Comparison of ENCODE assay signal across 14 cellular contexts in genomic region chr11:109123811-109124787, GRCh38.
DNase-seq lines count a peak whose midpoint lies in the region; ATAC-seq and TF ChIP-seq lines count a peak whose summit lies in the region.
"Had no signal": no experiment of that assay in that cellular context is flagged by ENCODE, and none has a peak within 500 bp of the region (broad histone marks: within the 10 kb centered on the region; RNA-seq: fewer than 3 reads in every experiment).

No MANE protein-coding gene starts in this region.

- no peaks in the 10 kb centered on the region for H3K9me3 ChIP-seq in naive thymus-derived CD4-positive, alpha-beta T cell (ENCODE audit: control insufficient read depth in 2 of 3, low read length in 3 of 3)
- H3K9me3 ChIP-seq in breast epithelium, result no peaks in the 10 kb centered on the region

- no peak overlapping the region for H3K27ac Mint-ChIP-seq in naive thymus-derived CD4-positive, alpha-beta T cell
- H3K27ac Mint-ChIP-seq: stimulated activated naive B cell treated with anti-CD40 and anti-IgM and Interleukin-4, amounts not matched to agents 10 μg/mL and 1 μg/mL and 100 μg/mL, for 72 hours had no signal

- no peak for ATAC-seq in GM21390 (IDR thresholded peaks at IDR 0.05; ENCODE audit: unreplicated experiment)
- ATAC-seq in naive thymus-derived CD4-positive, alpha-beta T cell, result no peak
- ATAC-seq: GM12878; K562; stimulated activated naive B cell treated with anti-CD40 and anti-IgM and Interleukin-4, amounts not matched to agents 10 μg/mL and 1 μg/mL and 100 μg/mL, for 72 hours had no signal

- no peak for TF ChIP-seq POLR2A in breast epithelium (IDR thresholded peaks at IDR 0.05)

- no peaks in the 10 kb centered on the region for H3K27me3 ChIP-seq in dorsolateral prefrontal cortex
- H3K27me3 ChIP-seq in naive thymus-derived CD4-positive, alpha-beta T cell (ENCODE audit: control insufficient read depth in 2 of 2, insufficient read depth in 2 of 2, low read length in 2 of 2), result no peaks in the 10 kb centered on the region
- no peaks in the 10 kb centered on the region for H3K27me3 ChIP-seq in breast epithelium

- DNase-seq in AG20443 (ENCODE audit: low spot score) (peak; percentile 74), NCI-H1694 (lab: John Stamatoyannopoulos, UW) (peak; percentile 22), dorsolateral prefrontal cortex (peak in 6 of 10 donors; percentile 5 to 50 (median 41)), myocyte (ENCODE audit: low read depth) (peak; percentile 63), breast epithelium (ENCODE audit: low spot score in 2 of 2) (no peak)
- DNase-seq in stimulated activated CD4-positive, alpha-beta T cell treated with anti-CD3 and anti-CD28 coated beads, Interleukin-2, amount 100 ng/mL, for 24 hours, result no peak
- DNase-seq in naive thymus-derived CD4-positive, alpha-beta T cell, result no peak
- DNase-seq: foreskin melanocyte; stimulated activated CD4-positive, alpha-beta T cell treated with anti-CD3 and anti-CD28 coated beads, Interleukin-12 subunit alpha, Interleukin-12 subunit beta, amount 100 ng/mL, for 4 hours; stimulated activated naive B cell treated with anti-CD40 and anti-IgM and Interleukin-4, amounts not matched to agents 10 μg/mL and 1 μg/mL and 100 μg/mL, for 72 hours had no signal

- H3K27me3 Mint-ChIP-seq in naive thymus-derived CD4-positive, alpha-beta T cell, result peaks cover 0 to 4% (median 0%) of the 10 kb centered on the region in 5 donors
- H3K27me3 Mint-ChIP-seq: stimulated activated naive B cell treated with anti-CD40 and anti-IgM and Interleukin-4, amounts not matched to agents 10 μg/mL and 1 μg/mL and 100 μg/mL, for 72 hours had no signal

- H3K27ac ChIP-seq in dorsolateral prefrontal cortex (peak overlapping the region in 13 of 59 donors; percentile 1 to 53 (median 21)), breast epithelium (no peak overlapping the region)
- H3K27ac ChIP-seq in naive thymus-derived CD4-positive, alpha-beta T cell (ENCODE audit: low read depth, low read length), result no peak overlapping the region

- TF ChIP-seq CTCF in dorsolateral prefrontal cortex (IDR thresholded peaks at IDR 0.05 in 54 of 56, conservative IDR thresholded peaks at IDR 0.05 in 2 of 56; ENCODE audit: low read depth in 1 of 56, partially characterized antibody in 56 of 56) (no peak), breast epithelium (IDR thresholded peaks at IDR 0.05) (no peak)

- intact Hi-C loops in dorsolateral prefrontal cortex (cut with DNase I) (no loop called here), breast epithelium (cut with DNase I; ENCODE audit: low total_unique reads) (no loop called here)
- intact Hi-C loops in naive thymus-derived CD4-positive, alpha-beta T cell (cut with micrococcal nuclease), result no loop called here

- POLR2A ChIA-PET in naive thymus-derived CD4-positive, alpha-beta T cell (lab: Charles Lee), result no interaction called here

- no peaks in the 10 kb centered on the region for H3K36me3 ChIP-seq in naive thymus-derived CD4-positive, alpha-beta T cell (ENCODE audit: control insufficient read depth in 2 of 3, insufficient read depth in 3 of 3, low read length in 3 of 3)
- H3K36me3 ChIP-seq in breast epithelium, result no peaks in the 10 kb centered on the region

- H3K36me3 Mint-ChIP-seq in naive thymus-derived CD4-positive, alpha-beta T cell, result no peaks in the 10 kb centered on the region
- H3K36me3 Mint-ChIP-seq: brain; stimulated activated naive B cell treated with anti-CD40 and anti-IgM and Interleukin-4, amounts not matched to agents 10 μg/mL and 1 μg/mL and 100 μg/mL, for 72 hours had no signal

- no peak overlapping the region for H3K4me3 Mint-ChIP-seq in naive thymus-derived CD4-positive, alpha-beta T cell
- H3K4me3 Mint-ChIP-seq: brain; stimulated activated naive B cell treated with anti-CD40 and anti-IgM and Interleukin-4, amounts not matched to agents 10 μg/mL and 1 μg/mL and 100 μg/mL, for 72 hours had no signal

- no peaks in the 10 kb centered on the region for H3K4me1 Mint-ChIP-seq in naive thymus-derived CD4-positive, alpha-beta T cell
- H3K4me1 Mint-ChIP-seq: stimulated activated naive B cell treated with anti-CD40 and anti-IgM and Interleukin-4, amounts not matched to agents 10 μg/mL and 1 μg/mL and 100 μg/mL, for 72 hours had no signal

- CTCF ChIA-PET in naive thymus-derived CD4-positive, alpha-beta T cell (lab: Charles Lee), result no interaction called here

- no peaks in the 10 kb centered on the region for H3K4me1 ChIP-seq in naive thymus-derived CD4-positive, alpha-beta T cell (ENCODE audit: control insufficient read depth in 2 of 2, insufficient read depth in 2 of 2, low read length in 2 of 2)
- no peaks in the 10 kb centered on the region for H3K4me1 ChIP-seq in breast epithelium

- no peak overlapping the region for H3K4me3 ChIP-seq in dorsolateral prefrontal cortex
- H3K4me3 ChIP-seq in naive thymus-derived CD4-positive, alpha-beta T cell (ENCODE audit: low read length), result no peak overlapping the region
- H3K4me3 ChIP-seq in breast epithelium, result no peak overlapping the region
- H3K4me3 ChIP-seq: GM12878, K562 had no signal

- no peaks in the 10 kb centered on the region for H3K9me3 Mint-ChIP-seq in naive thymus-derived CD4-positive, alpha-beta T cell
- H3K9me3 Mint-ChIP-seq: brain; stimulated activated naive B cell treated with anti-CD40 and anti-IgM and Interleukin-4, amounts not matched to agents 10 μg/mL and 1 μg/mL and 100 μg/mL, for 72 hours had no signal

Comparison
In these comparisons a context has a peak if more than half of its experiments do, and no peak if none do; other contexts are left out.
1. DNase-seq: peak in AG20443 (single experiment), NCI-H1694 (single experiment), dorsolateral prefrontal cortex (6 of 10) and myocyte (single experiment); none in stimulated activated CD4-positive, alpha-beta T cell treated with anti-CD3 and anti-CD28 coated beads, Interleukin-2, amount 100 ng/mL, for 24 hours (0 of 2), naive thymus-derived CD4-positive, alpha-beta T cell (0 of 9) and breast epithelium (0 of 2).